2 cellular contexts compared by ENCODE assay signal in genomic region chr19:58572818-58573657, GRCh38.
TF ChIP-seq lines count a peak whose summit lies in the region.

MZF1 (minus strand) TSS chr19:58573335; CDS start chr19:58571389, 1,946 bp downstream.

TF ChIP-seq in SK-N-SH, 30 proteins besides CTCF, POLR2A, EP300 and RAD21 (continued from another document):
- TF ChIP-seq REST (IDR thresholded peaks at IDR 0.05; ENCODE audit: low read depth, low read length): no peak
- peak; percentile 99 for TF ChIP-seq PBX3 (IDR thresholded peaks at IDR 0.05)
- peak; percentile 84 for TF ChIP-seq ELF1 (IDR thresholded peaks at IDR 0.05)
- no peak for TF ChIP-seq NFIC (IDR thresholded peaks at IDR 0.05; ENCODE audit: borderline replicate concordance)

TF ChIP-seq in K562, 482 proteins besides CTCF, POLR2A, EP300 and RAD21 (continued from another document and continues in another):
- TF ChIP-seq ETS1 (conservative IDR thresholded peaks at IDR 0.05; ENCODE audit: control insufficient read depth, low read depth, low read length): peak; percentile 91
- no peak for TF ChIP-seq CUX1 (CRISPR knock-in tag; IDR thresholded peaks at IDR 0.05)
- no peak for TF ChIP-seq ZNF609 (CRISPR knock-in tag; IDR thresholded peaks at IDR 0.05; ENCODE audit: borderline replicate concordance)
- no peak for TF ChIP-seq POLR2AphosphoS2 (IDR thresholded peaks at IDR 0.05; ENCODE audit: low read length)
- 0 out of 2 replicates have a peak, but pooled peaks have one; percentile 46 for TF ChIP-seq REST (CRISPR knock-in tag; IDR thresholded peaks at IDR 0.05; ENCODE audit: low read depth)
- no peak for TF ChIP-seq ZNF41 (CRISPR knock-in tag; conservative IDR thresholded peaks at IDR 0.05)
- TF ChIP-seq THAP7 (CRISPR knock-in tag; IDR thresholded peaks at IDR 0.05): no peak
- no peak for TF ChIP-seq ZNF197 (CRISPR knock-in tag; IDR thresholded peaks at IDR 0.05; ENCODE audit: low read depth)
- TF ChIP-seq ZBTB33 (CRISPR knock-in tag; IDR thresholded peaks at IDR 0.05): 0 out of 2 replicates have a peak, but pooled peaks have one; percentile 41
- TF ChIP-seq ZFX (CRISPR knock-in tag; IDR thresholded peaks at IDR 0.05): peak; percentile 82
- no peak for TF ChIP-seq ARID3B (CRISPR knock-in tag; IDR thresholded peaks at IDR 0.05; ENCODE audit: borderline replicate concordance)
- no peak; the same call in 1 of the 2 replicates for TF ChIP-seq KDM2B (CRISPR knock-in tag; IDR thresholded peaks at IDR 0.05)
- peak; percentile 89 for TF ChIP-seq TAF7 (tag; IDR thresholded peaks at IDR 0.05)
- peak; percentile 60 for TF ChIP-seq SP2 (IDR thresholded peaks at IDR 0.05; ENCODE audit: extremely low read depth, low read depth, low read length, poor library complexity, severe bottlenecking)
- TF ChIP-seq MEIS2 (IDR thresholded peaks at IDR 0.05; ENCODE audit: partially characterized antibody): peak; percentile 38
- TF ChIP-seq ARNT (IDR thresholded peaks at IDR 0.05): no peak; a peak in 1 of 4 replicates
- TF ChIP-seq ASH1L (IDR thresholded peaks at IDR 0.05; ENCODE audit: borderline replicate concordance, low read depth, partially characterized antibody): peak; percentile 61
- TF ChIP-seq ZKSCAN3 (CRISPR knock-in tag; IDR thresholded peaks at IDR 0.05): no peak
- no peak for TF ChIP-seq ZKSCAN8 (CRISPR knock-in tag; IDR thresholded peaks at IDR 0.05)
- TF ChIP-seq TEAD2 (tag; IDR thresholded peaks at IDR 0.05): no peak
- TF ChIP-seq ELK3 (CRISPR knock-in tag; IDR thresholded peaks at IDR 0.05): no peak
- peak; percentile 82 for TF ChIP-seq ELF4 (CRISPR knock-in tag; IDR thresholded peaks at IDR 0.05)
- no peak for TF ChIP-seq TAF9B (IDR thresholded peaks at IDR 0.05; ENCODE audit: partially characterized antibody)
- peak in 1 of 2 experiments; percentile 54; a peak in 1 of 4 replicates for TF ChIP-seq RCOR1 (IDR thresholded peaks at IDR 0.05; ENCODE audit: borderline replicate concordance in 1 of 2, low read depth in 2 of 2, low read length in 2 of 2)
- TF ChIP-seq ZBED1 (IDR thresholded peaks at IDR 0.05): no peak; the same call in 1 of the 2 replicates
- TF ChIP-seq RBM25 (IDR thresholded peaks at IDR 0.05; ENCODE audit: low read depth, low read length, severe bottlenecking): no peak
- TF ChIP-seq NFE2L1 (tag; IDR thresholded peaks at IDR 0.05; ENCODE audit: borderline replicate concordance, low read depth): no peak
- TF ChIP-seq THRA (IDR thresholded peaks at IDR 0.05): no peak
- TF ChIP-seq DLX4 (CRISPR knock-in tag; IDR thresholded peaks at IDR 0.05): no peak
- no peak; the same call in 1 of the 2 replicates for TF ChIP-seq TCF3 (CRISPR knock-in tag; IDR thresholded peaks at IDR 0.05)
- 0 out of 2 replicates have a peak, but pooled peaks have one; percentile 37 for TF ChIP-seq ZC3H8 (IDR thresholded peaks at IDR 0.05)
- TF ChIP-seq ZNF583 (CRISPR knock-in tag; IDR thresholded peaks at IDR 0.05): no peak
- TF ChIP-seq ZNF696 (CRISPR knock-in tag; conservative IDR thresholded peaks at IDR 0.05): no peak
